1 cellular context compared by ENCODE assay signal in the genomic region with DNA sequence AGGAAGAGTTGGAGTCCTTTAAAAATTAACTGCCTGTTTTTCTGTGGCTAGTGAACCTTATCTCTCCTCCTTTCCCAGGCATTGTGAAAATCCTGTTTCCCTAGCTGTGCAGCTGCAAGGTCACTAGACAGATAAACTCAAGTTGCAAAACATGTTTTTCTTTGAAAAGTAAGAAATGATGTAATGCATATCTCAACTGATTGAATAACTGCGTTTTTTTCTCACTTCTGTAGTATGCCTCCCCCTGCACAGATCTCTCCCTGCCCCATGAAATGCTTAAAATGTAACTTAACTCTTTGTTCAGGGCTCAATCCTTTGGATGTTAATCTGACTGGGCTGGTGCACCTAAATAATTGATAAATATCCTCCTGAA.
TF ChIP-seq lines count a peak whose summit lies in the region.

No MANE protein-coding gene starts in this region.

TF ChIP-seq in K562, 482 proteins besides CTCF, POLR2A, EP300 and RAD21 (continued from another document and continues in another):
- TF ChIP-seq, protein P1, sequence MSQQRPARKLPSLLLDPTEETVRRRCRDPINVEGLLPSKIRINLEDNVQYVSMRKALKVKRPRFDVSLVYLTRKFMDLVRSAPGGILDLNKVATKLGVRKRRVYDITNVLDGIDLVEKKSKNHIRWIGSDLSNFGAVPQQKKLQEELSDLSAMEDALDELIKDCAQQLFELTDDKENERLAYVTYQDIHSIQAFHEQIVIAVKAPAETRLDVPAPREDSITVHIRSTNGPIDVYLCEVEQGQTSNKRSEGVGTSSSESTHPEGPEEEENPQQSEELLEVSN (IDR thresholded peaks at IDR 0.05; ENCODE audit: borderline replicate concordance in 1 of 2, extremely low read depth in 1 of 2, insufficient read depth in 1 of 2, insufficient read length in 1 of 2, low read depth in 1 of 2, low read length in 1 of 2, poor library complexity in 1 of 2, severe bottlenecking in 1 of 2), result no peak
- TF ChIP-seq, protein P2, sequence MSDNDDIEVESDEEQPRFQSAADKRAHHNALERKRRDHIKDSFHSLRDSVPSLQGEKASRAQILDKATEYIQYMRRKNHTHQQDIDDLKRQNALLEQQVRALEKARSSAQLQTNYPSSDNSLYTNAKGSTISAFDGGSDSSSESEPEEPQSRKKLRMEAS (CRISPR knock-in tag; IDR thresholded peaks at IDR 0.05), result no peak
- TF ChIP-seq, protein P3, sequence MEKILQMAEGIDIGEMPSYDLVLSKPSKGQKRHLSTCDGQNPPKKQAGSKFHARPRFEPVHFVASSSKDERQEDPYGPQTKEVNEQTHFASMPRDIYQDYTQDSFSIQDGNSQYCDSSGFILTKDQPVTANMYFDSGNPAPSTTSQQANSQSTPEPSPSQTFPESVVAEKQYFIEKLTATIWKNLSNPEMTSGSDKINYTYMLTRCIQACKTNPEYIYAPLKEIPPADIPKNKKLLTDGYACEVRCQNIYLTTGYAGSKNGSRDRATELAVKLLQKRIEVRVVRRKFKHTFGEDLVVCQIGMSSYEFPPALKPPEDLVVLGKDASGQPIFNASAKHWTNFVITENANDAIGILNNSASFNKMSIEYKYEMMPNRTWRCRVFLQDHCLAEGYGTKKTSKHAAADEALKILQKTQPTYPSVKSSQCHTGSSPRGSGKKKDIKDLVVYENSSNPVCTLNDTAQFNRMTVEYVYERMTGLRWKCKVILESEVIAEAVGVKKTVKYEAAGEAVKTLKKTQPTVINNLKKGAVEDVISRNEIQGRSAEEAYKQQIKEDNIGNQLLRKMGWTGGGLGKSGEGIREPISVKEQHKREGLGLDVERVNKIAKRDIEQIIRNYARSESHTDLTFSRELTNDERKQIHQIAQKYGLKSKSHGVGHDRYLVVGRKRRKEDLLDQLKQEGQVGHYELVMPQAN (IDR thresholded peaks at IDR 0.05; ENCODE audit: borderline replicate concordance), result no peak
- TF ChIP-seq ZNF143 (CRISPR knock-in tag; IDR thresholded peaks at IDR 0.05) (no peak), KAT2B (IDR thresholded peaks at IDR 0.05; ENCODE audit: low read depth, low read length) (no peak), ARNT (IDR thresholded peaks at IDR 0.05) (peak in 1 of 2 experiments; percentile 54; a peak in 1 of 4 replicates), ZNF696 (CRISPR knock-in tag; conservative IDR thresholded peaks at IDR 0.05) (no peak), ZNF311 (CRISPR knock-in tag; IDR thresholded peaks at IDR 0.05) (no peak), LARP7 (IDR thresholded peaks at IDR 0.05) (no peak), RBM14 (IDR thresholded peaks at IDR 0.05; ENCODE audit: borderline replicate concordance, insufficient read depth, low read depth, low read length) (no peak), HNRNPH1 (optimal IDR thresholded peaks at IDR 0.05; ENCODE audit: low read depth, low read length) (no peak), NCOR1 (IDR thresholded peaks at IDR 0.05) (peak; percentile 78), KDM1A (IDR thresholded peaks at IDR 0.05) (peak; percentile 64 to 76; a peak in 3 of 4 replicates), CBFA2T3 (IDR thresholded peaks at IDR 0.05) (peak; percentile 82), CHD4 (IDR thresholded peaks at IDR 0.05; ENCODE audit: insufficient read depth, insufficient replicate concordance, low read depth, low read length, poor library complexity, severe bottlenecking) (no peak), MECOM (CRISPR knock-in tag; IDR thresholded peaks at IDR 0.05) (no peak), POLR2AphosphoS5 (IDR thresholded peaks at IDR 0.05; ENCODE audit: control insufficient read depth, insufficient read depth, low read depth, low read length) (peak; percentile 25; the same call in 1 of the 2 replicates), ZNF644 (tag; IDR thresholded peaks at IDR 0.05; ENCODE audit: low read depth) (no peak), TRIM24 (IDR thresholded peaks at IDR 0.05) (peak; percentile 77 to 92; a peak in 3 of 4 replicates), MCM3 (IDR thresholded peaks at IDR 0.05) (no peak), ZC3H11A (IDR thresholded peaks at IDR 0.05; ENCODE audit: low read depth, low read length) (no peak), MAFG (tag; conservative IDR thresholded peaks at IDR 0.05) (no peak), ZNF695 (CRISPR knock-in tag; IDR thresholded peaks at IDR 0.05) (no peak), NFRKB (IDR thresholded peaks at IDR 0.05; ENCODE audit: low read depth) (no peak), SMARCE1 (IDR thresholded peaks at IDR 0.05) (peak; percentile 66), SUPT5H (IDR thresholded peaks at IDR 0.05) (no peak), BHLHE40 (IDR thresholded peaks at IDR 0.05; ENCODE audit: low read length) (no peak), ZNF764 (CRISPR knock-in tag; IDR thresholded peaks at IDR 0.05; ENCODE audit: low read depth) (no peak), ZNF282 (CRISPR knock-in tag; IDR thresholded peaks at IDR 0.05) (no peak), TAF9B (IDR thresholded peaks at IDR 0.05; ENCODE audit: partially characterized antibody) (no peak), CHD2 (IDR thresholded peaks at IDR 0.05; ENCODE audit: low read depth, low read length) (no peak)
- TF ChIP-seq, protein P4, sequence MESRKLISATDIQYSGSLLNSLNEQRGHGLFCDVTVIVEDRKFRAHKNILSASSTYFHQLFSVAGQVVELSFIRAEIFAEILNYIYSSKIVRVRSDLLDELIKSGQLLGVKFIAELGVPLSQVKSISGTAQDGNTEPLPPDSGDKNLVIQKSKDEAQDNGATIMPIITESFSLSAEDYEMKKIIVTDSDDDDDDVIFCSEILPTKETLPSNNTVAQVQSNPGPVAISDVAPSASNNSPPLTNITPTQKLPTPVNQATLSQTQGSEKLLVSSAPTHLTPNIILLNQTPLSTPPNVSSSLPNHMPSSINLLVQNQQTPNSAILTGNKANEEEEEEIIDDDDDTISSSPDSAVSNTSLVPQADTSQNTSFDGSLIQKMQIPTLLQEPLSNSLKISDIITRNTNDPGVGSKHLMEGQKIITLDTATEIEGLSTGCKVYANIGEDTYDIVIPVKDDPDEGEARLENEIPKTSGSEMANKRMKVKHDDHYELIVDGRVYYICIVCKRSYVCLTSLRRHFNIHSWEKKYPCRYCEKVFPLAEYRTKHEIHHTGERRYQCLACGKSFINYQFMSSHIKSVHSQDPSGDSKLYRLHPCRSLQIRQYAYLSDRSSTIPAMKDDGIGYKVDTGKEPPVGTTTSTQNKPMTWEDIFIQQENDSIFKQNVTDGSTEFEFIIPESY (CRISPR knock-in tag; IDR thresholded peaks at IDR 0.05), result no peak
- TF ChIP-seq, protein P5, sequence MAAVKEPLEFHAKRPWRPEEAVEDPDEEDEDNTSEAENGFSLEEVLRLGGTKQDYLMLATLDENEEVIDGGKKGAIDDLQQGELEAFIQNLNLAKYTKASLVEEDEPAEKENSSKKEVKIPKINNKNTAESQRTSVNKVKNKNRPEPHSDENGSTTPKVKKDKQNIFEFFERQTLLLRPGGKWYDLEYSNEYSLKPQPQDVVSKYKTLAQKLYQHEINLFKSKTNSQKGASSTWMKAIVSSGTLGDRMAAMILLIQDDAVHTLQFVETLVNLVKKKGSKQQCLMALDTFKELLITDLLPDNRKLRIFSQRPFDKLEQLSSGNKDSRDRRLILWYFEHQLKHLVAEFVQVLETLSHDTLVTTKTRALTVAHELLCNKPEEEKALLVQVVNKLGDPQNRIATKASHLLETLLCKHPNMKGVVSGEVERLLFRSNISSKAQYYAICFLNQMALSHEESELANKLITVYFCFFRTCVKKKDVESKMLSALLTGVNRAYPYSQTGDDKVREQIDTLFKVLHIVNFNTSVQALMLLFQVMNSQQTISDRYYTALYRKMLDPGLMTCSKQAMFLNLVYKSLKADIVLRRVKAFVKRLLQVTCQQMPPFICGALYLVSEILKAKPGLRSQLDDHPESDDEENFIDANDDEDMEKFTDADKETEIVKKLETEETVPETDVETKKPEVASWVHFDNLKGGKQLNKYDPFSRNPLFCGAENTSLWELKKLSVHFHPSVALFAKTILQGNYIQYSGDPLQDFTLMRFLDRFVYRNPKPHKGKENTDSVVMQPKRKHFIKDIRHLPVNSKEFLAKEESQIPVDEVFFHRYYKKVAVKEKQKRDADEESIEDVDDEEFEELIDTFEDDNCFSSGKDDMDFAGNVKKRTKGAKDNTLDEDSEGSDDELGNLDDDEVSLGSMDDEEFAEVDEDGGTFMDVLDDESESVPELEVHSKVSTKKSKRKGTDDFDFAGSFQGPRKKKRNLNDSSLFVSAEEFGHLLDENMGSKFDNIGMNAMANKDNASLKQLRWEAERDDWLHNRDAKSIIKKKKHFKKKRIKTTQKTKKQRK (IDR thresholded peaks at IDR 0.05; ENCODE audit: borderline replicate concordance, low read depth, low read length), result no peak
- TF ChIP-seq, protein P6, sequence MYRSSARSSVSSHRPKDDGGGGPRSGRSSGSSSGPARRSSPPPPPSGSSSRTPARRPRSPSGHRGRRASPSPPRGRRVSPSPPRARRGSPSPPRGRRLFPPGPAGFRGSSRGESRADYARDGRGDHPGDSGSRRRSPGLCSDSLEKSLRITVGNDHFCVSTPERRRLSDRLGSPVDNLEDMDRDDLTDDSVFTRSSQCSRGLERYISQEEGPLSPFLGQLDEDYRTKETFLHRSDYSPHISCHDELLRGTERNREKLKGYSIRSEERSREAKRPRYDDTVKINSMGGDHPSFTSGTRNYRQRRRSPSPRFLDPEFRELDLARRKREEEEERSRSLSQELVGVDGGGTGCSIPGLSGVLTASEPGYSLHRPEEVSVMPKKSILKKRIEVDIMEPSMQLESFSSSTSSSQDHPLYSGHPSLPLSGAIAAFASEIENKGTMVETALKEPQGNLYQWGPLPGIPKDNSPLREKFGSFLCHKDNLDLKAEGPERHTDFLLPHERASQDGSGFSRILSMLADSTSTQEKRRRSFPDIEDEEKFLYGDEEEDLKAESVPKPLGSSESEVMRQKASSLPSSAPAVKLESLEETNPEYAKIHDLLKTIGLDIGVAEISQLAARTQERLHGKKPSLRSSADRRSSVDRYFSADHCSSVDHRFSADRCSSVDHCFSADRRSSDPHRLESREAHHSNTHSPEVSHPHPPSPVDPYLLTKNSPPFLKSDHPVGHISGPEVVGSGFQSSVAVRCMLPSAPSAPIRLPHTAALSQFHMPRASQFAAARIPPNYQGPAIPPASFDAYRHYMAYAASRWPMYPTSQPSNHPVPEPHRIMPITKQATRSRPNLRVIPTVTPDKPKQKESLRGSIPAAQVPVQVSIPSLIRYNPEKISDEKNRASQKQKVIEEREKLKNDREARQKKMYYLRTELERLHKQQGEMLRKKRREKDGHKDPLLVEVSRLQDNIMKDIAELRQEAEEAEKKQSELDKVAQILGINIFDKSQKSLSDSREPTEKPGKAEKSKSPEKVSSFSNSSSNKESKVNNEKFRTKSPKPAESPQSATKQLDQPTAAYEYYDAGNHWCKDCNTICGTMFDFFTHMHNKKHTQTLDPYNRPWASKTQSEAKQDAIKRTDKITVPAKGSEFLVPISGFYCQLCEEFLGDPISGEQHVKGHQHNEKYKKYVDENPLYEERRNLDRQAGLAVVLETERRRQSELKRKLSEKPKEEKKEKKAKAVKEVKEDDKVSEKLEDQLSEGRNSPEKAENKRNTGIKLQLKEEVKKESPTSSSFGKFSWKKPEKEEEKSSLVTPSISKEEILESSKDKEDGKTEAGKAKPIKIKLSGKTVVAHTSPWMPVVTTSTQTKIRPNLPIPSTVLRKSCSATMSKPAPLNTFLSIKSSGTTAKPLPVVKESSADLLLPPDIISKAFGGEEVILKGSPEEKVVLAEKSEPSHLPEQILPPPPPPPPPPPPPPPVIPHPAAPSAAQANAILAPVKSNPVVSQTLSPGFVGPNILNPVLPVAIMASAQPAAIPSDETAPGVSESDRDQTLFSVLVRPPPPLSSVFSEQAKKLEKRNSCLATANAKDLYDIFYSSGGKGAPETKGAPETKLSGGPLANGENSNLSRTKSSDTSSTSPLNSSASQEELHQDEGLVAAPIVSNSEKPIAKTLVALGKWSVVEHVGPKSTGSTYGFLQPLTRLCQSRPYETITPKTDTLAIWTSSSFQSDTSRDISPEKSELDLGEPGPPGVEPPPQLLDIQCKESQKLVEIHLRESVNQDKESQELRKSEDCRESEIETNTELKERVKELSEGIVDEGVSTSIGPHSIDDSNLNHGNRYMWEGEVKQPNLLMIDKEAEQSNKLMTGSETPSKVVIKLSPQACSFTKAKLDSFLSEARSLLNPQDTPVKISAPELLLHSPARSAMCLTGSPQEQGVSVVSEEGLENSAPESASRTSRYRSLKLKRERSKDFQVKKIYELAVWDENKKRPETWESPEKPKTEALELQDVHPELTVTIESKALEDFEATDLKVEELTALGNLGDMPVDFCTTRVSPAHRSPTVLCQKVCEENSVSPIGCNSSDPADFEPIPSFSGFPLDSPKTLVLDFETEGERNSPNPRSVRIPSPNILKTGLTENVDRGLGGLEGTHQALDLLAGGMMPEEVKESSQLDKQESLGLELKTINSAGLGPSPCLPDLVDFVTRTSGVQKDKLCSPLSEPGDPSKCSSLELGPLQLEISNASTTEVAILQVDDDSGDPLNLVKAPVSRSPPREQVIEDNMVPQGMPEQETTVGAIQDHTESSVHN (IDR thresholded peaks at IDR 0.05; ENCODE audit: borderline replicate concordance in 1 of 2, low read depth in 1 of 2), result 0 out of 4 replicates have a peak, but pooled peaks of 1 of the 2 experiments have one; percentile 24
- TF ChIP-seq, protein P7, sequence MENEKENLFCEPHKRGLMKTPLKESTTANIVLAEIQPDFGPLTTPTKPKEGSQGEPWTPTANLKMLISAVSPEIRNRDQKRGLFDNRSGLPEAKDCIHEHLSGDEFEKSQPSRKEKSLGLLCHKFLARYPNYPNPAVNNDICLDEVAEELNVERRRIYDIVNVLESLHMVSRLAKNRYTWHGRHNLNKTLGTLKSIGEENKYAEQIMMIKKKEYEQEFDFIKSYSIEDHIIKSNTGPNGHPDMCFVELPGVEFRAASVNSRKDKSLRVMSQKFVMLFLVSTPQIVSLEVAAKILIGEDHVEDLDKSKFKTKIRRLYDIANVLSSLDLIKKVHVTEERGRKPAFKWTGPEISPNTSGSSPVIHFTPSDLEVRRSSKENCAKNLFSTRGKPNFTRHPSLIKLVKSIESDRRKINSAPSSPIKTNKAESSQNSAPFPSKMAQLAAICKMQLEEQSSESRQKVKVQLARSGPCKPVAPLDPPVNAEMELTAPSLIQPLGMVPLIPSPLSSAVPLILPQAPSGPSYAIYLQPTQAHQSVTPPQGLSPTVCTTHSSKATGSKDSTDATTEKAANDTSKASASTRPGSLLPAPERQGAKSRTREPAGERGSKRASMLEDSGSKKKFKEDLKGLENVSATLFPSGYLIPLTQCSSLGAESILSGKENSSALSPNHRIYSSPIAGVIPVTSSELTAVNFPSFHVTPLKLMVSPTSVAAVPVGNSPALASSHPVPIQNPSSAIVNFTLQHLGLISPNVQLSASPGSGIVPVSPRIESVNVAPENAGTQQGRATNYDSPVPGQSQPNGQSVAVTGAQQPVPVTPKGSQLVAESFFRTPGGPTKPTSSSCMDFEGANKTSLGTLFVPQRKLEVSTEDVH (IDR thresholded peaks at IDR 0.05; ENCODE audit: low read depth, partially characterized antibody), result no peak
- TF ChIP-seq, protein P8, sequence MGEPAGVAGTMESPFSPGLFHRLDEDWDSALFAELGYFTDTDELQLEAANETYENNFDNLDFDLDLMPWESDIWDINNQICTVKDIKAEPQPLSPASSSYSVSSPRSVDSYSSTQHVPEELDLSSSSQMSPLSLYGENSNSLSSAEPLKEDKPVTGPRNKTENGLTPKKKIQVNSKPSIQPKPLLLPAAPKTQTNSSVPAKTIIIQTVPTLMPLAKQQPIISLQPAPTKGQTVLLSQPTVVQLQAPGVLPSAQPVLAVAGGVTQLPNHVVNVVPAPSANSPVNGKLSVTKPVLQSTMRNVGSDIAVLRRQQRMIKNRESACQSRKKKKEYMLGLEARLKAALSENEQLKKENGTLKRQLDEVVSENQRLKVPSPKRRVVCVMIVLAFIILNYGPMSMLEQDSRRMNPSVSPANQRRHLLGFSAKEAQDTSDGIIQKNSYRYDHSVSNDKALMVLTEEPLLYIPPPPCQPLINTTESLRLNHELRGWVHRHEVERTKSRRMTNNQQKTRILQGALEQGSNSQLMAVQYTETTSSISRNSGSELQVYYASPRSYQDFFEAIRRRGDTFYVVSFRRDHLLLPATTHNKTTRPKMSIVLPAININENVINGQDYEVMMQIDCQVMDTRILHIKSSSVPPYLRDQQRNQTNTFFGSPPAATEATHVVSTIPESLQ (CRISPR knock-in tag; IDR thresholded peaks at IDR 0.05), result no peak
